ENCODE assay signal across 12 cellular contexts in the genomic region with DNA sequence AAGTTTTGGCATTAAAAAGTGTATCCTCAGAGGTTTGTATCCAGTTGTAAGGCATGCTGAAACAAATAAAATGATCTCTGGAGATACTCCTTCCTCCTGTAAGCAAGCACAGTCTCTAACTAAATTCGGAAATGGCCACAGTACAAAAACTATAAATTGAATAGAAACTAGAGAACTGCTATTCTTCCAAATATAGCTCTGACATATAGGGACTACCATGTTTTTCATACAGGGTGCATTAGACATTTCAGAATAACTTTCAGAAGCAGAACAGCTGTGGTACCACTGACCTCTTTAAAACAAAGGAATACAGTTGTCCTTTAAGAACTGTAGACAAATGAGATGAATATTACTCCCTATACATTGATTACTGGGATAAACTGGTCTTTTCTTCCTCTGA.
DNase-seq lines count a peak whose midpoint lies in the region; ATAC-seq and TF ChIP-seq lines count a peak whose summit lies in the region.
"Had no signal": no experiment of that assay in that cellular context is flagged by ENCODE, and none has a peak within 500 bp of the region (broad histone marks: within the 10 kb centered on the region; RNA-seq: fewer than 3 reads in every experiment).

No MANE protein-coding gene starts in this region.

- no peak overlapping the region for H3K4me3 ChIP-seq in GM12865 (ENCODE audit: low read depth, low read length)
- H3K4me3 ChIP-seq: cardiac muscle cell, left lung, psoas muscle had no signal

- ATAC-seq in GM19035 (IDR thresholded peaks at IDR 0.05; ENCODE audit: unreplicated experiment) (peak; percentile 43), HG02571 (IDR thresholded peaks at IDR 0.05; ENCODE audit: unreplicated experiment) (peak; percentile 51), HG03442 (IDR thresholded peaks at IDR 0.05; ENCODE audit: unreplicated experiment) (peak; percentile 53), HG03196 (IDR thresholded peaks at IDR 0.05; ENCODE audit: unreplicated experiment) (no peak)
- ATAC-seq: left lung, psoas muscle had no signal

- DNase-seq in GM12865 (ENCODE audit: low read depth): peak; percentile 40
- no peak for DNase-seq in NCI-H2196 treated with DMSO at 0.1 percent for 48 hours (lab: John Stamatoyannopoulos, UW; ENCODE audit: unreplicated experiment)
- no peak for DNase-seq in head of caudate nucleus
- no peak for DNase-seq in hippocampal formation (lab: John Stamatoyannopoulos, UW)
- DNase-seq: left lung, NCI-H446 treated with DMSO at 0.1 percent for 48 hours, psoas muscle had no signal

- TF ChIP-seq CTCF in GM12865 (IDR thresholded peaks at IDR 0.05; ENCODE audit: insufficient read depth, low read depth, low read length, missing control alignments): no peak

- intact Hi-C loops in head of caudate nucleus (cut with DNase I): no loop called here
